In the genomic region with DNA sequence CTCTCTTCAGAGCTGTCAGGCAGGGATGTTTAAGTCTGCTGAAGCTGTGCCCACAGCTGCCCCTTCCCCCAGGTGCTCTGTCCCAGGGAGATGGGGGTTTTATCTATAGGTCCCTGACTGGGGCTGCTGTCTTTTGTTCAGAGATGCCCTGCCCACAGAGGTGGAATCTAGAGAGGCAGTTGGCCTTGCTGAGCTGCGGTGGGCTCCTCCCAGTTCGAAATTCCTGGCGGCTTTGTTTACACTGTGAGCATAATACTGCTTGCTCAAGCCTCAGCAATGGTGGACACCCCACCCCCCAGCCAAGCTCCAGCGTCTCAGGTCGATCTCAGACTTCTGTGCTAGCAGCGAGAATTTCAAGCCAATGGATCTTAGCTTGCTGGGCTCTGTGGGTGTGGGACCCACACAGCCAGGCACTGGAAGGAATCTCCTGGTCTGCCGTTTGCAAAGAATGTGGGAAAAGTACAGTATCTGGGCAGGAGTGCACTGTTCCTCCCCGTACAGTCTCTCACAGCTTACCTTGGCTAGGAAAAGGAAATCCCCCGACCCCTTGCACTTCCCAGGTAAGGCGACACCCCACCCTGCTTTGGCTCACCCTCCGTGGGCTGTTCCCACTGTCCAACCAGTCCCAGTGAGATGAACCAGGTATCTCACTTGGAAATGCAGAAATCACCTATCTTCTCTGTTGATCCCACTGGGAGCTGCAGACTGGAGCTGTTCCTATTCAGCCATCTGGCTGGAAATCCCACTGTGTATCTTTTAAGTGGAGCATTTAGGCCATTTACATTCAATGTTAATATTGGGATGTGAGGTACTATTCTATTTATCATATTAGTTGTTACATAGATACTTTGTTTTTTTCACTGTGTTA, we compare ENCODE assay signal across 1 cellular context.
TF ChIP-seq lines count a peak whose summit lies in the region.

No MANE protein-coding gene starts in this region.

TF ChIP-seq in H1, 55 proteins besides CTCF, POLR2A, EP300 and RAD21:
- TF ChIP-seq ASH2L (IDR thresholded peaks at IDR 0.05; ENCODE audit: low read length) (peak; percentile 87), TAF1 (IDR thresholded peaks at IDR 0.05; ENCODE audit: low read depth, low read length) (peak; percentile 53; the same call in 1 of the 2 replicates), TEAD4 (IDR thresholded peaks at IDR 0.05; ENCODE audit: low read depth, low read length) (peak; percentile 66; the same call in 1 of the 2 replicates), YY1 (IDR thresholded peaks at IDR 0.05; ENCODE audit: low read depth, low read length) (peak; percentile 79), RBBP5 (IDR thresholded peaks at IDR 0.05; ENCODE audit: borderline replicate concordance, low read depth, low read length) (peak; percentile 87)
